Comparison of ENCODE assay signal across 8 cellular contexts in genomic region chr11:67288452-67289225, GRCh38. TPM values are rescaled to one million over a fixed set of nuclear protein-coding genes. Genes with fewer than 3 reads are reported as not detected.
DNase-seq lines count a peak whose midpoint lies in the region; ATAC-seq, FAIRE-seq and TF ChIP-seq lines count a peak whose summit lies in the region.

No MANE protein-coding gene starts in this region.

- peaks cover 26% of the 10 kb centered on the region for H3K4me1 ChIP-seq in psoas muscle

- H3K27me3 ChIP-seq in psoas muscle (ENCODE audit: insufficient read depth in 3 of 3, low read length in 2 of 3): no peaks in the 10 kb centered on the region

- peaks cover 3 to 53% of the 10 kb centered on the region in 2 donors for H3K36me3 ChIP-seq in psoas muscle (ENCODE audit: insufficient read depth in 1 of 2, low read depth in 1 of 2)

- H3K27ac ChIP-seq in psoas muscle: peak overlapping the region; percentile 66

- no peak for FAIRE-seq in urothelium cell line (lab: Jason Lieb, UNC)

- intact Hi-C loops in left ventricle myocardium superior (cut with micrococcal nuclease): no loop called here
- intact Hi-C loops in psoas muscle (cut with DNase I): no loop called here

- DNase-seq in NCI-H1105 (lab: John Stamatoyannopoulos, UW) (peak; percentile 87), SW480 (ENCODE audit: low spot score) (peak; percentile 90), amniotic epithelial cell (ENCODE audit: low read depth) (peak; percentile 91), left ventricle myocardium superior (peak; percentile 94), psoas muscle (peak; percentile 88 to 93), urothelium cell line (ENCODE audit: low spot score) (peak; percentile 92)

- H3K4me3 ChIP-seq in GM12875 (ENCODE audit: low read depth, low read length) (peak overlapping the region; percentile 71), psoas muscle (peak overlapping the region; percentile 68)

- TF ChIP-seq CTCF in GM12875 (IDR thresholded peaks at IDR 0.05; ENCODE audit: borderline replicate concordance, insufficient read depth, low read depth, low read length): peak; percentile 65
- peak; percentile 37 for TF ChIP-seq CTCF in psoas muscle (IDR thresholded peaks at IDR 0.05)

- H3K9me3 ChIP-seq in psoas muscle: no peaks in the 10 kb centered on the region

- 1 to 2% (median 1%) methylated on average over 52 to 87 of the region's 87 CpGs for WGBS in psoas muscle, 3 donors

- ATAC-seq in HG02642 (IDR thresholded peaks at IDR 0.05; ENCODE audit: poor library complexity, unreplicated experiment): peak; percentile 70
- peak; percentile 88 for ATAC-seq in left ventricle myocardium superior
- peak; percentile 77 to 81 (median 78) for ATAC-seq in psoas muscle

RNA-seq across cellular contexts. Expression of gene ANKRD13D, which starts 0.5 kb away (rescaled TPM):
- 13.1 TPM for total RNA-seq in left ventricle myocardium superior
- 1 to 10 TPM; 4.1 to 8.6 (median 7.8) TPM for total RNA-seq in psoas muscle
- polyA plus RNA-seq in psoas muscle: 1 to 10 TPM; 4.6 to 7.0 (median 5.9) TPM

RNA-seq across cellular contexts. Expression of gene SSH3, which starts 14.7 kb away (rescaled TPM):
- total RNA-seq in left ventricle myocardium superior (18.7 TPM), psoas muscle (10 to 100 TPM in 1 of 4 donors, 1 to 10 TPM in 3; 3.7 to 10.1 (median 6.9) TPM)
- polyA plus RNA-seq in psoas muscle: 1 to 10 TPM; 3.0 to 5.0 (median 4.2) TPM

RNA-seq across cellular contexts. Expression of gene GRK2, which starts 22.4 kb away (rescaled TPM):
- total RNA-seq in left ventricle myocardium superior (56.8 TPM), psoas muscle (10 to 100 TPM; 41.7 to 46.8 (median 46.1) TPM)
- polyA plus RNA-seq in psoas muscle: 10 to 100 TPM; 37.3 to 56.8 (median 46.2) TPM

Comparison
In these comparisons a context has a peak if more than half of its experiments do, and no peak if none do; other contexts are left out.
1. Peak in every context shown above with its lines: DNase-seq, ATAC-seq, H3K4me3 ChIP-seq and H3K27ac ChIP-seq.